ENCODE assay signal across 8 cellular contexts in the genomic region with DNA sequence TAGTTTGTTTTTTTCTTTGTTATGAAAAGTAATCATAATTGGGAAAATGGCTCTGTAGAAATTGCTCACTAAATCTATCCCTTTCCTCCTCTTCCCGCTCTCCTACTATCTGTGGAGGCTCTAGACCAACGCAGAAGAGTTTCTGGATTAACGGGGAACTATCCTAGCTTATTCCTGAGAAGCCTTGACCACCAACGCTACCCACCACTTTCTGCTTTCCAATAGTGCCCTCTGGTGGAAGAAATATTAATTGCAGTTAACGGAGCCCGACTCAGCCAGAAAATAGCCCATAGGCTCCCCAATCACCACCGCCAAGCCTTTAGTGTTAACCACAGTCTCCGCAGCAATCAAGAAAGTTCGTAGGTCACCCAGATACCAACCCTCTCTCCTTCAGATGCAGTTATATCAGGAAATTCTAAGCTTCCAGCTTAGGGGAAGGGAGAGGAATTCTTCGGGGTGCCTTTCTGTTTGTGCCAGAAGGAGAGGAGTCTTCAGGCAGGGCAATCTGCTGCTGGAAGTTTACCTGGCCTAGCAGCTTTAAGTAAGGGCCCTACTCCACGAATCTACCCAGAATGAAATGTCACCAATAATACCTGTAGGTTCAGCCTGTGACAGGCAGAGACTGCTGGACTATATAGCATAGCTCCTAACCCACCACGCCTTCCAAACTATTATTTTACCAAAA. TPM values are rescaled to one million over a fixed set of nuclear protein-coding genes. Genes with fewer than 3 reads are reported as not detected.
DNase-seq lines count a peak whose midpoint lies in the region; ATAC-seq and TF ChIP-seq lines count a peak whose summit lies in the region.

No MANE protein-coding gene starts in this region.

- H3K27me3 Mint-ChIP-seq in T-helper 2 cell treated with Interferon-gamma antibody and Interleukin-4, amounts not matched to agents 5 μg/mL and 100 μg/mL, for 36 hours (ENCODE audit: low read depth) = peaks cover 34% of the 10 kb centered on the region
- peaks cover 29% of the 10 kb centered on the region for H3K27me3 Mint-ChIP-seq in MCF 10A (ENCODE audit: insufficient read depth, unreplicated experiment)

- POLR2A ChIA-PET in MCF 10A (lab: Yijun Ruan, JAX) = interaction anchor here (0.6 to 1.5 kb wide), 8 partner anchors 55 to 455 kb away, joined by 3 to 6 read pairs (median 4); a partner anchor contains a TSS

- no peak for ATAC-seq in GM21825 (IDR thresholded peaks at IDR 0.05; ENCODE audit: unreplicated experiment)

- intact Hi-C loops in MCF 10A (cut with micrococcal nuclease) = loop anchor here (1.0 to 5.0 kb wide), 5 partner anchors 67 to 511 kb away; a partner anchor contains a TSS

- no TSS peak for BruUV-seq in MCF 10A (replicated peaks; lab: Mats Ljungman, UMichigan)

- CTCF ChIA-PET in MCF 10A (lab: Yijun Ruan, JAX) = interaction anchor here (0.5 to 10.1 kb wide), 44 partner anchors 9 to 820 kb away, joined by 3 to 112 read pairs (median 5); a partner anchor contains a TSS

- H3K36me3 Mint-ChIP-seq in T-helper 2 cell treated with Interferon-gamma antibody and Interleukin-4, amounts not matched to agents 5 μg/mL and 100 μg/mL, for 36 hours (ENCODE audit: low read depth) = no peaks in the 10 kb centered on the region
- no peaks in the 10 kb centered on the region for H3K36me3 Mint-ChIP-seq in MCF 10A (ENCODE audit: insufficient read depth, unreplicated experiment)

- TF ChIP-seq CTCF in MCF 10A (IDR thresholded peaks at IDR 0.05; ENCODE audit: unreplicated experiment) = peak; percentile 78

- no peak overlapping the region for H3K4me3 Mint-ChIP-seq in T-helper 2 cell treated with Interferon-gamma antibody and Interleukin-4, amounts not matched to agents 5 μg/mL and 100 μg/mL, for 36 hours
- no peak overlapping the region for H3K4me3 Mint-ChIP-seq in MCF 10A (ENCODE audit: unreplicated experiment)

- peak; percentile 3 to 47 for DNase-seq in activated CD4-positive, alpha-beta T cell treated with anti-CD3 and anti-CD28 coated beads for 24 hours (ENCODE audit: low read depth in 2 of 2)
- no peak for DNase-seq in activated CD4-positive, alpha-beta T cell treated with anti-CD3 and anti-CD28 coated beads for 1 hour
- peak; percentile 58 for DNase-seq in NCI-H1092 treated with DMSO at 0.1 percent for 48 hours (lab: John Stamatoyannopoulos, UW)
- DNase-seq in T-helper 2 cell treated with Interferon-gamma antibody and Interleukin-4, amounts not matched to agents 5 μg/mL and 100 μg/mL, for 36 hours (ENCODE audit: low spot score) = peak; percentile 38
- DNase-seq in MCF 10A (ENCODE audit: unreplicated experiment) = peak; percentile 73
- peak; percentile 91 for DNase-seq in iPS-NIHi7 (ENCODE audit: extremely low spot score)
- peak in 3 of 4 experiments; percentile 14 to 30 (median 28) for DNase-seq in stimulated activated CD4-positive, alpha-beta T cell treated with anti-CD3 and anti-CD28 coated beads, Interleukin-1b, Interleukin-23, amount 100 ng/mL, for 24 hours (ENCODE audit: low read depth in 4 of 4, low spot score in 1 of 4)

- H3K4me1 Mint-ChIP-seq in T-helper 2 cell treated with Interferon-gamma antibody and Interleukin-4, amounts not matched to agents 5 μg/mL and 100 μg/mL, for 36 hours (ENCODE audit: low read depth) = peaks cover 4% of the 10 kb centered on the region
- H3K4me1 Mint-ChIP-seq in MCF 10A (ENCODE audit: insufficient read depth, unreplicated experiment) = peaks cover 14% of the 10 kb centered on the region

- no peak overlapping the region for H3K27ac Mint-ChIP-seq in T-helper 2 cell treated with Interferon-gamma antibody and Interleukin-4, amounts not matched to agents 5 μg/mL and 100 μg/mL, for 36 hours
- no peak overlapping the region for H3K27ac Mint-ChIP-seq in MCF 10A (ENCODE audit: low read depth, unreplicated experiment)

- H3K9me3 Mint-ChIP-seq in T-helper 2 cell treated with Interferon-gamma antibody and Interleukin-4, amounts not matched to agents 5 μg/mL and 100 μg/mL, for 36 hours = no peaks in the 10 kb centered on the region
- no peaks in the 10 kb centered on the region for H3K9me3 Mint-ChIP-seq in MCF 10A (ENCODE audit: unreplicated experiment)

RNA-seq across cellular contexts. Expression of a gene that starts 23.0 kb away (rescaled TPM):
- total RNA-seq in MCF 10A (2022) = 40.8 and 57.3 TPM in 2 replicates
